ENCODE assay signal across 10 cellular contexts in genomic region chr5:26700759-26701384, GRCh38.
DNase-seq lines count a peak whose midpoint lies in the region; ATAC-seq and TF ChIP-seq lines count a peak whose summit lies in the region.
"Had no signal": no experiment of that assay in that cellular context is flagged by ENCODE, and none has a peak within 500 bp of the region (broad histone marks: within the 10 kb centered on the region; RNA-seq: fewer than 3 reads in every experiment).

No MANE protein-coding gene starts in this region.

- intact Hi-C loops in Calu3 (cut with micrococcal nuclease; ENCODE audit: unreplicated experiment): no loop called here
- intact Hi-C loops in right lobe of liver (cut with DNase I): no loop called here
- intact Hi-C loops in lower leg skin (cut with DNase I; ENCODE audit: low total_unique reads): no loop called here
- intact Hi-C loops in cardiac septum (cut with DNase I): no loop called here

- BruUV-seq in Calu3 (replicated peaks; lab: Mats Ljungman, UMichigan): no TSS peak

- CTCF ChIA-PET in Calu3 (lab: Charles Lee): no interaction called here

- peaks cover 7% of the 10 kb centered on the region for H3K9me3 Mint-ChIP-seq in Calu3 (ENCODE audit: low read depth, unreplicated experiment)

- no peaks in the 10 kb centered on the region for H3K27me3 ChIP-seq in right lobe of liver

- no peaks in the 10 kb centered on the region for H3K4me1 ChIP-seq in right lobe of liver

- TF ChIP-seq CTCF in Calu3 (IDR thresholded peaks at IDR 0.05; ENCODE audit: unreplicated experiment): no peak
- peak; percentile 79 for TF ChIP-seq CTCF in VCaP (conservative IDR thresholded peaks at IDR 0.05)
- peak; percentile 18 to 45 (median 27) for TF ChIP-seq CTCF in right lobe of liver (IDR thresholded peaks at IDR 0.05)
- TF ChIP-seq CTCF in lower leg skin (IDR thresholded peaks at IDR 0.05): no peak

- H3K4me1 Mint-ChIP-seq in Calu3 (ENCODE audit: low read depth, unreplicated experiment): no peaks in the 10 kb centered on the region

- H3K4me3 ChIP-seq in right lobe of liver: no peak overlapping the region
- no peak overlapping the region for H3K4me3 ChIP-seq in lower leg skin (ENCODE audit: low read depth, poor library complexity, severe bottlenecking)
- H3K4me3 ChIP-seq: skin epidermis had no signal

- no peak overlapping the region for H3K4me3 Mint-ChIP-seq in Calu3 (ENCODE audit: low read depth, unreplicated experiment)

- WGBS in right lobe of liver (ENCODE audit: insufficient coverage, low coverage, low lambda C conversion rate, missing lambda C conversion rate): 39% methylated on average over 2 of the region's 2 CpGs
- WGBS in lower leg skin, 2 donors: 52 to 60% methylated on average over 2 of the region's 2 CpGs

- H3K27ac ChIP-seq in VCaP: no peak overlapping the region
- H3K27ac ChIP-seq in right lobe of liver: no peak overlapping the region
- H3K27ac ChIP-seq: skin epidermis had no signal

- no peaks in the 10 kb centered on the region for H3K36me3 Mint-ChIP-seq in Calu3 (ENCODE audit: insufficient read depth, unreplicated experiment)
- H3K36me3 Mint-ChIP-seq: activated naive CD4-positive, alpha-beta T cell treated with anti-CD3 and anti-CD28 coated beads, Interleukin-2, amount 50 U/mL, for 72 hours had no signal

- ATAC-seq in HG02798 (IDR thresholded peaks at IDR 0.05; ENCODE audit: poor library complexity, unreplicated experiment) (peak; percentile 45), right lobe of liver (peak in 1 of 4 donors; percentile 49)
- ATAC-seq: activated naive CD4-positive, alpha-beta T cell treated with anti-CD3 and anti-CD28 coated beads, Interleukin-2, amount 50 U/mL, for 72 hours had no signal

- no peak overlapping the region for H3K27ac Mint-ChIP-seq in Calu3 (ENCODE audit: unreplicated experiment)
- H3K27ac Mint-ChIP-seq: activated naive CD4-positive, alpha-beta T cell treated with anti-CD3 and anti-CD28 coated beads, Interleukin-2, amount 50 U/mL, for 72 hours had no signal

- peak; percentile 23 for DNase-seq in Calu3
- peak; percentile 71 for DNase-seq in NCI-H2196 (lab: John Stamatoyannopoulos, UW; ENCODE audit: unreplicated experiment)
- DNase-seq in right lobe of liver: no peak
- DNase-seq in lower leg skin (ENCODE audit: low spot score in 2 of 2): no peak
- DNase-seq in cardiac septum (ENCODE audit: low spot score): no peak
- DNase-seq in effector CD8-positive, alpha-beta T cell (lab: John Stamatoyannopoulos, UW): no peak

- no peaks in the 10 kb centered on the region for H3K27me3 Mint-ChIP-seq in Calu3 (ENCODE audit: unreplicated experiment)

- no peak for TF ChIP-seq POLR2A in right lobe of liver (IDR thresholded peaks at IDR 0.05)
- no peak for TF ChIP-seq POLR2A in lower leg skin (IDR thresholded peaks at IDR 0.05)

- H3K9me3 ChIP-seq in right lobe of liver: no peaks in the 10 kb centered on the region

- H3K36me3 ChIP-seq in right lobe of liver: no peaks in the 10 kb centered on the region

Comparison
In these comparisons a context has a peak if more than half of its experiments do, and no peak if none do; other contexts are left out.
1. DNase-seq: peak in Calu3 (single experiment) and NCI-H2196 (single experiment); none in right lobe of liver (0 of 3), lower leg skin (0 of 2), cardiac septum (single experiment) and effector CD8-positive, alpha-beta T cell (single experiment).
2. CTCF ChIP-seq: peak in VCaP (single experiment) and right lobe of liver (4 of 4); none in Calu3 (single experiment) and lower leg skin (0 of 3).